In the genomic region with DNA sequence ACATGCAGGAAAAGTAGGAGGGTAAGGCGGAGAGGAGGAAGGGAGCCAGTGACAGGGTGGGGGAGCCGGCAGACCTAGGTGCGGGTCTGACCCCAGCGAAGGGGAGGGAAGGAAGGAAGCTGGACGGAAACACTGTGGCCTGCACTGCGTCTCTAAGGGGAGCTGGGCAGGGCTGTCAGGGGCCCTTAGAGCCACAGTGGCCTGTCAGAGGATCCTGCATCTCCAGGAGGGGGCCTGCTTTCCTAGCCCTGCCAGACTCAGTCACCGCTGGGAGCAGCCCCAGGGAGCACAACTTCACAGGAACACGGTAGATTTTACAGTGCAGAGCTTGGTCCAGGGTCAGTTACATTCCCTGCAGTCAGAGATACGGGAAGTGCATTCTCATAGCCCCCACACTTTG, we compare ENCODE assay signal across 16 cellular contexts.
DNase-seq lines count a peak whose midpoint lies in the region; ATAC-seq, FAIRE-seq and TF ChIP-seq lines count a peak whose summit lies in the region.
"Had no signal": no experiment of that assay in that cellular context is flagged by ENCODE, and none has a peak within 500 bp of the region (broad histone marks: within the 10 kb centered on the region; RNA-seq: fewer than 3 reads in every experiment).

No MANE protein-coding gene starts in this region.

- 39% methylated on average over 9 of the region's 9 CpGs for WGBS in HepG2 (ENCODE audit: low lambda C conversion rate)
- WGBS in right lobe of liver (ENCODE audit: insufficient coverage, low coverage, low lambda C conversion rate, missing lambda C conversion rate), result 85% methylated on average over 4 of the region's 9 CpGs

- H3K27me3 Mint-ChIP-seq in brain (no peaks in the 10 kb centered on the region), neural progenitor cell (ENCODE audit: insufficient read depth, low read depth) (peaks cover 3% of the 10 kb centered on the region)
- no peaks in the 10 kb centered on the region for H3K27me3 Mint-ChIP-seq in activated CD4-positive, alpha-beta memory T cell treated with anti-CD3 and anti-CD28 coated beads, Interleukin-2, amount 10 ng/mL, durations not matched to agents 7 days and 5 days
- H3K27me3 Mint-ChIP-seq: B cell had no signal

- FAIRE-seq in HepG2 (lab: Jason Lieb, UNC), result no peak
- FAIRE-seq: GM12878 had no signal

- H3K9me3 Mint-ChIP-seq in brain (peaks cover 3 to 7% (median 4%) of the 10 kb centered on the region in 5 experiments), neural progenitor cell (peaks cover 4% of the 10 kb centered on the region)
- no peaks in the 10 kb centered on the region for H3K9me3 Mint-ChIP-seq in activated CD4-positive, alpha-beta memory T cell treated with anti-CD3 and anti-CD28 coated beads, Interleukin-2, amount 10 ng/mL, durations not matched to agents 7 days and 5 days
- H3K9me3 Mint-ChIP-seq: IgD-negative memory B cell had no signal

- no peaks in the 10 kb centered on the region for H3K9me3 ChIP-seq in HepG2 (ENCODE audit: low read length)
- no peaks in the 10 kb centered on the region for H3K9me3 ChIP-seq in right lobe of liver
- no peaks in the 10 kb centered on the region for H3K9me3 ChIP-seq in neural progenitor cell (ENCODE audit: low read depth)

- peak; percentile 62 for ATAC-seq in HepG2
- no peak for ATAC-seq in right lobe of liver
- ATAC-seq: GM12878 had no signal

- DNase-seq in HepG2 (ENCODE audit: low spot score), result no peak
- DNase-seq in right lobe of liver, result no peak
- DNase-seq in iPS-NIHi7 (ENCODE audit: extremely low spot score), result peak; percentile 44
- DNase-seq in neural progenitor cell (ENCODE audit: low spot score), result peak; percentile 18
- DNase-seq in activated CD4-positive, alpha-beta memory T cell treated with anti-CD3 and anti-CD28 coated beads, Interleukin-2, amount 10 ng/mL, durations not matched to agents 7 days and 5 days, result no peak
- DNase-seq in activated naive CD4-positive, alpha-beta T cell treated with anti-CD3 and anti-CD28 coated beads, Interleukin-2, amount 50 U/mL, for 16 hours, result no peak
- no peak for DNase-seq in A172 (ENCODE audit: low spot score)
- DNase-seq: 8988T; CD4-positive, alpha-beta memory T cell; DMS79; GOT3 had no signal

- H3K4me2 ChIP-seq in HepG2 (ENCODE audit: low read depth, low read length), result no peak overlapping the region
- H3K4me2 ChIP-seq in neural progenitor cell, result no peak overlapping the region

- H3K27me3 ChIP-seq in HepG2 (ENCODE audit: control insufficient read depth in 1 of 2, insufficient read depth in 2 of 2, low read length in 2 of 2) (no peaks in the 10 kb centered on the region), right lobe of liver (no peaks in the 10 kb centered on the region), neural progenitor cell (no peaks in the 10 kb centered on the region)

- no peak for TF ChIP-seq POLR2A in HepG2 (IDR thresholded peaks at IDR 0.05; ENCODE audit: insufficient read depth in 1 of 2, low read depth in 2 of 2, low read length in 2 of 2)
- TF ChIP-seq POLR2A in right lobe of liver (IDR thresholded peaks at IDR 0.05), result no peak

- H3K4me3 Mint-ChIP-seq in brain (no peak overlapping the region), neural progenitor cell (no peak overlapping the region)
- H3K4me3 Mint-ChIP-seq in activated CD4-positive, alpha-beta memory T cell treated with anti-CD3 and anti-CD28 coated beads, Interleukin-2, amount 10 ng/mL, durations not matched to agents 7 days and 5 days, result no peak overlapping the region
- H3K4me3 Mint-ChIP-seq: B cell; CD4-positive, alpha-beta memory T cell; IgD-negative memory B cell had no signal

- in situ Hi-C loops in HepG2 (cut with HindIII; ENCODE audit: extremely low pct_ligation_motif_present, low pct_unique_long_range_greater_than_20kb), result no loop called here

- H3K27ac Mint-ChIP-seq in brain (peak overlapping the region in 3 of 5 experiments; percentile 0 to 59 (median 48)), neural progenitor cell (no peak overlapping the region)
- no peak overlapping the region for H3K27ac Mint-ChIP-seq in activated CD4-positive, alpha-beta memory T cell treated with anti-CD3 and anti-CD28 coated beads, Interleukin-2, amount 10 ng/mL, durations not matched to agents 7 days and 5 days
- H3K27ac Mint-ChIP-seq: B cell; CD4-positive, alpha-beta memory T cell; IgD-negative memory B cell had no signal

- TF ChIP-seq CTCF in HepG2 (CRISPR knock-in tag; IDR thresholded peaks at IDR 0.05) (no peak), right lobe of liver (IDR thresholded peaks at IDR 0.05) (no peak), brain (conservative IDR thresholded peaks at IDR 0.05) (no peak), neural progenitor cell (IDR thresholded peaks at IDR 0.05) (no peak)

- intact Hi-C loops in HepG2 (cut with micrococcal nuclease; ENCODE audit: unreplicated experiment) (no loop called here), right lobe of liver (cut with DNase I) (no loop called here)

- H3K36me3 ChIP-seq in HepG2 (replicated peaks in 1 of 2; ENCODE audit: control insufficient read depth in 1 of 2, insufficient read depth in 2 of 2, low read length in 2 of 2), result no peaks in the 10 kb centered on the region
- H3K36me3 ChIP-seq in right lobe of liver, result no peaks in the 10 kb centered on the region
- H3K36me3 ChIP-seq in neural progenitor cell, result no peaks in the 10 kb centered on the region

- H3K4me1 Mint-ChIP-seq in brain (peaks cover 5% of the 10 kb centered on the region), neural progenitor cell (peaks cover 4% of the 10 kb centered on the region)
- no peaks in the 10 kb centered on the region for H3K4me1 Mint-ChIP-seq in activated CD4-positive, alpha-beta memory T cell treated with anti-CD3 and anti-CD28 coated beads, Interleukin-2, amount 10 ng/mL, durations not matched to agents 7 days and 5 days
- H3K4me1 Mint-ChIP-seq: B cell; CD4-positive, alpha-beta memory T cell; IgD-negative memory B cell had no signal

- H3K4me3 ChIP-seq in HepG2 (replicated peaks in 1 of 3; ENCODE audit: insufficient read depth in 1 of 3, low read depth in 2 of 3, low read length in 3 of 3) (no peak overlapping the region), right lobe of liver (no peak overlapping the region), neural progenitor cell (no peak overlapping the region)
- H3K4me3 ChIP-seq: GM12878 had no signal

- BruUV-seq in HepG2 (replicated peaks; lab: Mats Ljungman, UMichigan), result no TSS peak

- no peak for TF ChIP-seq RAD21 in HepG2 (CRISPR knock-in tag; IDR thresholded peaks at IDR 0.05)

- H3K4me1 ChIP-seq in HepG2 (ENCODE audit: insufficient read depth, low read length) (no peaks in the 10 kb centered on the region), right lobe of liver (no peaks in the 10 kb centered on the region), neural progenitor cell (no peaks in the 10 kb centered on the region)

- H3K27ac ChIP-seq in HepG2 (ENCODE audit: extremely low read length, insufficient read depth, low read length) (no peak overlapping the region), right lobe of liver (no peak overlapping the region), neural progenitor cell (no peak overlapping the region)
- H3K27ac ChIP-seq: C4-2B had no signal

- no peak for TF ChIP-seq EP300 in HepG2 (IDR thresholded peaks at IDR 0.05; ENCODE audit: low read depth in 2 of 2, low read length in 2 of 2)
- no peak for TF ChIP-seq EP300 in HepG2 (CRISPR knock-in tag; IDR thresholded peaks at IDR 0.05; ENCODE audit: borderline replicate concordance)

- H2AFZ ChIP-seq in HepG2 (ENCODE audit: low read length) (no peak overlapping the region), neural progenitor cell (replicated peaks) (no peak overlapping the region)

- H3K36me3 Mint-ChIP-seq in brain, result peaks cover 4% of the 10 kb centered on the region
- no peaks in the 10 kb centered on the region for H3K36me3 Mint-ChIP-seq in neural progenitor cell
- H3K36me3 Mint-ChIP-seq in activated CD4-positive, alpha-beta memory T cell treated with anti-CD3 and anti-CD28 coated beads, Interleukin-2, amount 10 ng/mL, durations not matched to agents 7 days and 5 days (ENCODE audit: low read depth), result no peaks in the 10 kb centered on the region
- H3K36me3 Mint-ChIP-seq: CD4-positive, alpha-beta memory T cell; IgD-negative memory B cell had no signal

- H4K20me1 ChIP-seq in HepG2 (ENCODE audit: insufficient read depth, low read length) (no peaks in the 10 kb centered on the region), neural progenitor cell (ENCODE audit: low read depth) (no peaks in the 10 kb centered on the region)

- H3F3A ChIP-seq in neural progenitor cell (ENCODE audit: low read depth), result no peaks in the 10 kb centered on the region

- H3K9ac ChIP-seq in HepG2 (ENCODE audit: insufficient read depth, low read depth, low read length), result no peak overlapping the region
- H3K9ac ChIP-seq in neural progenitor cell, result no peak overlapping the region

- CTCF ChIA-PET in HepG2 (lab: Yijun Ruan, JAX; ENCODE audit: low intra/inter-chr PET ratio, low total read pairs), result no interaction called here
- CTCF ChIA-PET in activated CD4-positive, alpha-beta memory T cell treated with anti-CD3 and anti-CD28 coated beads, Interleukin-2, amount 10 ng/mL, durations not matched to agents 7 days and 5 days (lab: Charles Lee), result no interaction called here

- no peaks in the 10 kb centered on the region for H3K79me2 ChIP-seq in HepG2 (ENCODE audit: insufficient read depth, low read length)
- no peaks in the 10 kb centered on the region for H3K79me2 ChIP-seq in neural progenitor cell (ENCODE audit: low read depth)

- POLR2A ChIA-PET in HepG2 (lab: Yijun Ruan, JAX), result no interaction called here
- POLR2A ChIA-PET in activated CD4-positive, alpha-beta memory T cell treated with anti-CD3 and anti-CD28 coated beads, Interleukin-2, amount 10 ng/mL, durations not matched to agents 7 days and 5 days (lab: Charles Lee), result no interaction called here

TF ChIP-seq in HepG2, 621 proteins besides CTCF, POLR2A, EP300 and RAD21:
- TF ChIP-seq, protein P1, sequence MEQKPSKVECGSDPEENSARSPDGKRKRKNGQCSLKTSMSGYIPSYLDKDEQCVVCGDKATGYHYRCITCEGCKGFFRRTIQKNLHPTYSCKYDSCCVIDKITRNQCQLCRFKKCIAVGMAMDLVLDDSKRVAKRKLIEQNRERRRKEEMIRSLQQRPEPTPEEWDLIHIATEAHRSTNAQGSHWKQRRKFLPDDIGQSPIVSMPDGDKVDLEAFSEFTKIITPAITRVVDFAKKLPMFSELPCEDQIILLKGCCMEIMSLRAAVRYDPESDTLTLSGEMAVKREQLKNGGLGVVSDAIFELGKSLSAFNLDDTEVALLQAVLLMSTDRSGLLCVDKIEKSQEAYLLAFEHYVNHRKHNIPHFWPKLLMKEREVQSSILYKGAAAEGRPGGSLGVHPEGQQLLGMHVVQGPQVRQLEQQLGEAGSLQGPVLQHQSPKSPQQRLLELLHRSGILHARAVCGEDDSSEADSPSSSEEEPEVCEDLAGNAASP (CRISPR knock-in tag; IDR thresholded peaks at IDR 0.05; ENCODE audit: borderline replicate concordance), result no peak
- no peak for TF ChIP-seq EEA1 (CRISPR knock-in tag; IDR thresholded peaks at IDR 0.05; ENCODE audit: borderline replicate concordance)
- TF ChIP-seq HNF4A (CRISPR knock-in tag; IDR thresholded peaks at IDR 0.05), result no peak
- no peak for TF ChIP-seq ZFP36L2 (CRISPR knock-in tag; IDR thresholded peaks at IDR 0.05)
- no peak for TF ChIP-seq MTF2 (CRISPR knock-in tag; IDR thresholded peaks at IDR 0.05; ENCODE audit: borderline replicate concordance)
- TF ChIP-seq JUN (CRISPR knock-in tag; IDR thresholded peaks at IDR 0.05), result no peak
- no peak for TF ChIP-seq FOXK2 (IDR thresholded peaks at IDR 0.05)
- no peak for TF ChIP-seq PHF8 (CRISPR knock-in tag; IDR thresholded peaks at IDR 0.05)
TF ChIP-seq in HepG2: peak in this region for 0.

Comparison
In these comparisons a context has a peak if more than half of its experiments do, and no peak if none do; other contexts are left out.
1. DNase-seq: peak in iPS-NIHi7 (single experiment) and neural progenitor cell (single experiment); none in HepG2 (single experiment), right lobe of liver (0 of 3), activated CD4-positive, alpha-beta memory T cell treated with anti-CD3 and anti-CD28 coated beads, Interleukin-2, amount 10 ng/mL, durations not matched to agents 7 days and 5 days (single experiment), activated naive CD4-positive, alpha-beta T cell treated with anti-CD3 and anti-CD28 coated beads, Interleukin-2, amount 50 U/mL, for 16 hours (single experiment) and A172 (single experiment).
2. H3K27ac Mint-ChIP-seq: peak in brain (3 of 5); none in neural progenitor cell (single experiment) and activated CD4-positive, alpha-beta memory T cell treated with anti-CD3 and anti-CD28 coated beads, Interleukin-2, amount 10 ng/mL, durations not matched to agents 7 days and 5 days (single experiment).